In the genomic region with DNA sequence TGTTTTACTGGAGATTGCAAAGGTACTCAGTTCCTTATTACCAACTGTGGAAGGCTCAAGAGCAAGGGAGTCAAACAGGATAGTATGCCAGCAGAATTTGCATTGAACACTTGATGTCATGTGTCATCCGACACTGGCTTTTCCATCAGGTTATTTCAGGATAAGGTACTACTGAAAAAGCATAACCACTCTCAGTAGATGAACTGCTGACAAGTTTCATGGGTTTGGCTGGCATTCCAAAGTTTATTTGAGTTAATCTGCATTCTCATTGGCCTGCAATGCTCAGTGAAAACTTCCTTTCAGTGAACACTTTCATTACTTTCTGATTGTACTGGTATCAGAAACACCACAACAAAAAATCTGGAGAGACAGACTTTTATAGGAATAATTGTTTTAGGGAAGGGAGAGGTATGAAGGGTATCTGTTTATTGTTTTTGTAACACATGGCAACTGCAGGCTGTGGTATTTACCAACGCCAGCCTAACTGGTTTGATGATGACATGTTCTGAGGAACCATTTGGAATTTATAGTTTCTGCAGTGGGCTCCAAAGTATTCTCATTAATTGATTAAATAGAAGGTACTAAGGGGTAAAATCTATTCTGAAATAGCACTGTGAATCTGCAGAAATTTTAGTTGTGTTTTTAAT, we compare ENCODE assay signal across 16 cellular contexts.
A peak's percentile ranks its signal among the peaks of the same experiment; 100 is the strongest.
DNase-seq lines count a peak whose midpoint lies in the region; ATAC-seq and TF ChIP-seq lines count a peak whose summit lies in the region.
"Had no signal": no experiment of that assay in that cellular context is flagged by ENCODE, and none has a peak within 500 bp of the region (broad histone marks: within the 10 kb centered on the region; RNA-seq: fewer than 3 reads in every experiment).

No MANE protein-coding gene starts in this region.

- no peaks in the 10 kb centered on the region for H3K27me3 ChIP-seq in lower lobe of right lung (ENCODE audit: low read depth)
- H3K27me3 ChIP-seq: ascending aorta, vagina had no signal

- H3K4me3 ChIP-seq in LNCaP clone FGC (ENCODE audit: low read depth, low read length) (no peak overlapping the region), epithelial cell of esophagus (ENCODE audit: low read length) (no peak overlapping the region), lower lobe of right lung (no peak overlapping the region)
- H3K4me3 ChIP-seq: ascending aorta, vagina had no signal

- intact Hi-C loops in lower lobe of right lung (cut with DNase I) (no loop called here), posterior cingulate gyrus (cut with DNase I) (no loop called here)

- DNase-seq in A172 (ENCODE audit: low spot score) (peak; percentile 68), LNCaP clone FGC (ENCODE audit: low read depth) (peak; percentile 99), epithelial cell of esophagus (ENCODE audit: low read depth) (peak; percentile 58), lower lobe of right lung (no peak), posterior cingulate gyrus (no peak), LoVo (ENCODE audit: low spot score) (no peak), SHP77 (lab: John Stamatoyannopoulos, UW) (no peak)
- DNase-seq: activated CD4-positive, alpha-beta T cell treated with anti-CD3 and anti-CD28 coated beads for 4 hours; activated T-cell treated with anti-CD3 and anti-CD28 coated beads, Interleukin-2, amount 50 U/mL, for 1 hour; endodermal cell; mesenchymal stem cell; NCI-H2171 treated with DMSO at 0.1 percent for 48 hours; T-cell had no signal

- no peaks in the 10 kb centered on the region for H3K36me3 ChIP-seq in lower lobe of right lung
- H3K36me3 ChIP-seq: ascending aorta, vagina had no signal

- no peaks in the 10 kb centered on the region for H3K9me3 ChIP-seq in lower lobe of right lung
- H3K9me3 ChIP-seq: ascending aorta, vagina had no signal

- H3K27ac ChIP-seq in lower lobe of right lung: no peak overlapping the region
- H3K27ac ChIP-seq: ascending aorta, vagina had no signal

- no peaks in the 10 kb centered on the region for H3K4me1 ChIP-seq in lower lobe of right lung
- H3K4me1 ChIP-seq: ascending aorta, vagina had no signal

- no peak for TF ChIP-seq CTCF in LNCaP clone FGC (IDR thresholded peaks at IDR 0.05; ENCODE audit: control insufficient read depth, extremely low read depth, insufficient read depth)
- TF ChIP-seq CTCF in epithelial cell of esophagus (IDR thresholded peaks at IDR 0.05; ENCODE audit: insufficient read depth, low read depth, low read length, missing control alignments): no peak
- no peak for TF ChIP-seq CTCF in lower lobe of right lung (IDR thresholded peaks at IDR 0.05)

- peak; percentile 65 to 70 for ATAC-seq in lower lobe of right lung
- ATAC-seq in HG02759 (IDR thresholded peaks at IDR 0.05; ENCODE audit: unreplicated experiment): no peak
- ATAC-seq: T-cell had no signal

Comparison
In these comparisons a context has a peak if more than half of its experiments do, and no peak if none do; other contexts are left out.
1. DNase-seq: peak in A172 (single experiment), LNCaP clone FGC (single experiment) and epithelial cell of esophagus (single experiment); none in lower lobe of right lung (single experiment), posterior cingulate gyrus (0 of 10), LoVo (single experiment) and SHP77 (0 of 2).